ENCODE assay signal across 8 cellular contexts in genomic region chr16:11328172-11329079, GRCh38. TPM values are rescaled to one million over a fixed set of nuclear protein-coding genes. Genes with fewer than 3 reads are reported as not detected.
DNase-seq lines count a peak whose midpoint lies in the region; ATAC-seq, FAIRE-seq and TF ChIP-seq lines count a peak whose summit lies in the region.

No MANE protein-coding gene starts in this region.

- no peak for FAIRE-seq in urothelium cell line (lab: Jason Lieb, UNC)

- TF ChIP-seq CTCF in GM13977 (IDR thresholded peaks at IDR 0.05; ENCODE audit: extremely low read depth, insufficient read depth, missing control alignments) (no peak), epithelial cell of esophagus (IDR thresholded peaks at IDR 0.05; ENCODE audit: insufficient read depth, low read depth, low read length, missing control alignments) (no peak)

- peaks cover 10% of the 10 kb centered on the region for H3K36me3 Mint-ChIP-seq in natural killer cell treated with Interleukin-12 subunit alpha and Interleukin-12 subunit beta and Interleukin-15 and Interleukin-18, amount 100 ng/mL, for 72 hours

- H3K4me3 Mint-ChIP-seq in natural killer cell treated with Interleukin-12 subunit alpha and Interleukin-12 subunit beta and Interleukin-15 and Interleukin-18, amount 100 ng/mL, for 72 hours, result peak overlapping the region; percentile 95

- in situ Hi-C loops in GM13977 (cut with MboI; ENCODE audit: low pct_unique_long_range_greater_than_20kb, low sequenced_read_pairs, unreplicated experiment), result no loop called here

- no peak overlapping the region for H3K4me3 ChIP-seq in epithelial cell of esophagus (ENCODE audit: low read length)

- ATAC-seq in natural killer cell treated with Interleukin-12 subunit alpha and Interleukin-12 subunit beta and Interleukin-15 and Interleukin-18, amount 100 ng/mL, for 72 hours, result peak; percentile 81 to 85

- peak overlapping the region; percentile 98 to 99 for H3K27ac Mint-ChIP-seq in natural killer cell treated with Interleukin-12 subunit alpha and Interleukin-12 subunit beta and Interleukin-15 and Interleukin-18, amount 100 ng/mL, for 72 hours

- no peaks in the 10 kb centered on the region for H3K9me3 Mint-ChIP-seq in natural killer cell treated with Interleukin-12 subunit alpha and Interleukin-12 subunit beta and Interleukin-15 and Interleukin-18, amount 100 ng/mL, for 72 hours

- H3K27me3 Mint-ChIP-seq in natural killer cell treated with Interleukin-12 subunit alpha and Interleukin-12 subunit beta and Interleukin-15 and Interleukin-18, amount 100 ng/mL, for 72 hours, result peaks cover 8 to 18% of the 10 kb centered on the region in 2 donors

- peaks cover 54 to 59% of the 10 kb centered on the region in 2 donors for H3K4me1 Mint-ChIP-seq in natural killer cell treated with Interleukin-12 subunit alpha and Interleukin-12 subunit beta and Interleukin-15 and Interleukin-18, amount 100 ng/mL, for 72 hours (ENCODE audit: low read depth in 2 of 2)

- DNase-seq in GM13977 (ENCODE audit: low spot score), result peak; percentile 88
- DNase-seq in HCEC 1CT, result peak; percentile 96
- DNase-seq in M059J (ENCODE audit: low read depth), result peak; percentile 95
- peak; percentile 43 to 44 for DNase-seq in activated CD4-positive, alpha-beta T cell treated with anti-CD3 and anti-CD28 coated beads, Interleukin-2, amount 50 U/mL, for 4 hours
- peak; percentile 83 for DNase-seq in epithelial cell of esophagus (ENCODE audit: low read depth)
- DNase-seq in natural killer cell treated with Interleukin-12 subunit alpha and Interleukin-12 subunit beta and Interleukin-15 and Interleukin-18, amount 100 ng/mL, for 72 hours (ENCODE audit: low spot score), result peak; percentile 84
- DNase-seq in urothelium cell line (ENCODE audit: low spot score), result peak; percentile 87
- DNase-seq in OCI-M2 (lab: John Stamatoyannopoulos, UW; ENCODE audit: unreplicated experiment), result no peak

RNA-seq across cellular contexts. Expression of gene RMI2, which starts 16.8 kb away (rescaled TPM):
- 42.6 and 46.9 TPM in 2 replicates for total RNA-seq in M059J (2014; rRNA removed; shearing (Covaris generic))
- total RNA-seq in natural killer cell treated with Interleukin-12 subunit alpha and Interleukin-12 subunit beta and Interleukin-15 and Interleukin-18, amount 100 ng/mL, for 72 hours, result 10 to 100 TPM; 11.6 to 15.2 TPM

RNA-seq across cellular contexts. Expression of gene PRM1, which starts 47.3 kb away (rescaled TPM):
- not detected in 2 replicates for total RNA-seq in M059J (2014; rRNA removed; shearing (Covaris generic))
- not detected for total RNA-seq in natural killer cell treated with Interleukin-12 subunit alpha and Interleukin-12 subunit beta and Interleukin-15 and Interleukin-18, amount 100 ng/mL, for 72 hours

RNA-seq across cellular contexts. Expression of gene PRM2, which starts 52.1 kb away (rescaled TPM):
- total RNA-seq in M059J (2014; rRNA removed; shearing (Covaris generic)), result not detected in 2 replicates
- total RNA-seq in natural killer cell treated with Interleukin-12 subunit alpha and Interleukin-12 subunit beta and Interleukin-15 and Interleukin-18, amount 100 ng/mL, for 72 hours, result not detected

RNA-seq across cellular contexts. Expression of gene PRM3, which starts 55.0 kb away (rescaled TPM):
- not detected in 2 replicates for total RNA-seq in M059J (2014; rRNA removed; shearing (Covaris generic))
- total RNA-seq in natural killer cell treated with Interleukin-12 subunit alpha and Interleukin-12 subunit beta and Interleukin-15 and Interleukin-18, amount 100 ng/mL, for 72 hours, result not detected

RNA-seq across cellular contexts. Expression of gene TNP2, which starts 59.3 kb away (rescaled TPM):
- total RNA-seq in M059J (2014; rRNA removed; shearing (Covaris generic)), result not detected in 2 replicates
- total RNA-seq in natural killer cell treated with Interleukin-12 subunit alpha and Interleukin-12 subunit beta and Interleukin-15 and Interleukin-18, amount 100 ng/mL, for 72 hours, result not detected
